1 cellular context compared by ENCODE assay signal in the genomic region with DNA sequence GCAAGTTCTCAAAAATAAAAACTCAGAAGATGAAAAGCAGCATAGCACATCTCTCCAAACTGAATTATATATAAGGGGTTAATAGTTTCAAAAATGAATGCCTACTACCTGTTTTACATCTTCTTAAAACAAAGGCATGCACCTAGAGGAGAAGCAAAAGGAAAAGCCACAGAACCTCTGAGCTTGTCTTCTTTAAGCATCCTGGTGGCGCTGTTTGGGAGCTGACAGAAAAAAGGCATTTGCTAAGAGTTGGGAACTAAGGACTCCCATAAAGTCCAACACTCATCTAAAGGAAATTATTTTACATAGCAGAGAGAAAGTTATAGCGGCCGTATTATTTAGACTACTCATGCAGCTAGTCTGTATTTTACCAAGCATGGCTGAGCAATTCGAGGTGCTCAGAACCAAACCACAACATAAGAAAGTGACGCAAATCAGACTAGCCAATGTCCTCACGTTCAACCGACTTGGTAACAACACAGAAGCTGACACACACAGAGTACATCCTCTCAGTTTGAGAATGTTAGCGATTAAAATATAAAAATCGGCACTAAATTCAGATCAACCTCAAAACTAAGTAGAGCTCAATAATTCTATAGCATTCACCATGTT.
TF ChIP-seq lines count a peak whose summit lies in the region.

No MANE protein-coding gene starts in this region.

TF ChIP-seq in GM23338, 12 proteins besides CTCF, POLR2A, EP300 and RAD21 (continued from another document):
- TF ChIP-seq CREB1 (CRISPR knock-in tag; IDR thresholded peaks at IDR 0.05; ENCODE audit: low read depth): no peak
- TF ChIP-seq ZNF114 (CRISPR knock-in tag; IDR thresholded peaks at IDR 0.05): no peak
- no peak for TF ChIP-seq STAT1 (IDR thresholded peaks at IDR 0.05; ENCODE audit: unreplicated experiment)
- no peak for TF ChIP-seq JUNB (IDR thresholded peaks at IDR 0.05; ENCODE audit: unreplicated experiment)
